ENCODE assay signal across 17 cellular contexts in genomic region chr7:71486856-71487628, GRCh38.
DNase-seq lines count a peak whose midpoint lies in the region; FAIRE-seq and TF ChIP-seq lines count a peak whose summit lies in the region.
"Had no signal": no experiment of that assay in that cellular context is flagged by ENCODE, and none has a peak within 500 bp of the region (broad histone marks: within the 10 kb centered on the region; RNA-seq: fewer than 3 reads in every experiment).

No MANE protein-coding gene starts in this region.

- no peaks in the 10 kb centered on the region for H3K27me3 ChIP-seq in colonic mucosa
- H3K27me3 ChIP-seq: right lobe of liver, testis had no signal

- DNase-seq in DMS 273 (lab: John Stamatoyannopoulos, UW; ENCODE audit: unreplicated experiment) (peak; percentile 47), DMS 273 treated with DMSO at 0.1 percent for 48 hours (lab: John Stamatoyannopoulos, UW) (no peak), colonic mucosa (peak; percentile 22), urothelium cell line (ENCODE audit: low spot score) (peak; percentile 50), DMS79 (lab: John Stamatoyannopoulos, UW) (no peak), endothelial cell (ENCODE audit: low spot score) (no peak)
- no peak for DNase-seq in stimulated activated CD8-positive, alpha-beta memory T cell treated with anti-CD3 and anti-CD28 coated beads, Interleukin-4, amount 100 ng/mL, for 48 hours
- DNase-seq: activated CD8-positive, alpha-beta T cell treated with anti-CD3 and anti-CD28 coated beads, Interleukin-2, amount 10 ng/mL, durations not matched to agents 7 days and 5 days; activated gamma-delta T cell; NCI-H187; NCI-H82; right lobe of liver; SIG-M5; testis had no signal

- no peak overlapping the region for H3K9ac ChIP-seq in colonic mucosa (ENCODE audit: low read depth in 2 of 2, low read length in 2 of 2)

- H3K36me3 ChIP-seq in colonic mucosa (no peaks in the 10 kb centered on the region), mesodermal cell (ENCODE audit: control insufficient read depth, insufficient read depth, low read length) (no peaks in the 10 kb centered on the region)
- H3K36me3 ChIP-seq: right lobe of liver had no signal

- H3K27ac Mint-ChIP-seq in endothelial cell (ENCODE audit: unreplicated experiment): no peak overlapping the region
- H3K27ac Mint-ChIP-seq: activated CD8-positive, alpha-beta T cell treated with anti-CD3 and anti-CD28 coated beads, Interleukin-2, amount 10 ng/mL, durations not matched to agents 7 days and 5 days had no signal

- H3K27ac ChIP-seq in colonic mucosa: no peak overlapping the region
- H3K27ac ChIP-seq in mesodermal cell (ENCODE audit: low read depth, low read length, severe bottlenecking): peak overlapping the region; percentile 57
- H3K27ac ChIP-seq: 22Rv1, right lobe of liver, testis had no signal

- no peaks in the 10 kb centered on the region for H3K27me3 Mint-ChIP-seq in endothelial cell (ENCODE audit: unreplicated experiment)

- H3K4me1 ChIP-seq in colonic mucosa (no peaks in the 10 kb centered on the region), mesodermal cell (ENCODE audit: control insufficient read depth, insufficient read depth, low read length, poor library complexity, severe bottlenecking) (peaks cover 4% of the 10 kb centered on the region)
- H3K4me1 ChIP-seq: right lobe of liver, testis had no signal

- TF ChIP-seq CTCF in colonic mucosa (IDR thresholded peaks at IDR 0.05): no peak
- TF ChIP-seq CTCF in endothelial cell (IDR thresholded peaks at IDR 0.05; ENCODE audit: unreplicated experiment): no peak

- H3K9me3 ChIP-seq in colonic mucosa: no peaks in the 10 kb centered on the region
- H3K9me3 ChIP-seq in mesodermal cell (ENCODE audit: control insufficient read depth, low read length): no peaks in the 10 kb centered on the region
- H3K9me3 ChIP-seq: right lobe of liver, testis had no signal

- H3K4me1 Mint-ChIP-seq in endothelial cell (ENCODE audit: unreplicated experiment): no peaks in the 10 kb centered on the region

- intact Hi-C loops in colonic mucosa (cut with DNase I): no loop called here

- H3K36me3 Mint-ChIP-seq in endothelial cell (ENCODE audit: low read depth, unreplicated experiment): peaks cover 3% of the 10 kb centered on the region

- no peak for FAIRE-seq in urothelium cell line (lab: Jason Lieb, UNC)
- FAIRE-seq: islet of Langerhans had no signal

- H3K4me3 Mint-ChIP-seq in endothelial cell (ENCODE audit: unreplicated experiment): no peak overlapping the region
- H3K4me3 Mint-ChIP-seq: activated CD8-positive, alpha-beta T cell treated with anti-CD3 and anti-CD28 coated beads, Interleukin-2, amount 10 ng/mL, durations not matched to agents 7 days and 5 days had no signal

- H3K4me3 ChIP-seq in colonic mucosa: no peak overlapping the region
- H3K4me3 ChIP-seq in mesodermal cell (ENCODE audit: extremely low read depth, insufficient read depth, low read length, poor library complexity, severe bottlenecking): no peak overlapping the region
- H3K4me3 ChIP-seq: right lobe of liver, testis had no signal

- 83 to 84% methylated on average over 5 to 6 of the region's 6 CpGs for WGBS in mesodermal cell (ENCODE audit: insufficient coverage in 2 of 2), 2 experiments

- peaks cover 15% of the 10 kb centered on the region for H3K9me3 Mint-ChIP-seq in endothelial cell (ENCODE audit: unreplicated experiment)

Comparison
In these comparisons a context has a peak if more than half of its experiments do, and no peak if none do; other contexts are left out.
1. DNase-seq: peak in DMS 273 (single experiment), colonic mucosa (single experiment) and urothelium cell line (single experiment); none in DMS 273 treated with DMSO at 0.1 percent for 48 hours (single experiment), DMS79 (single experiment), stimulated activated CD8-positive, alpha-beta memory T cell treated with anti-CD3 and anti-CD28 coated beads, Interleukin-4, amount 100 ng/mL, for 48 hours (single experiment) and endothelial cell (single experiment).